Comparison of ENCODE assay signal across 15 cellular contexts in the genomic region with DNA sequence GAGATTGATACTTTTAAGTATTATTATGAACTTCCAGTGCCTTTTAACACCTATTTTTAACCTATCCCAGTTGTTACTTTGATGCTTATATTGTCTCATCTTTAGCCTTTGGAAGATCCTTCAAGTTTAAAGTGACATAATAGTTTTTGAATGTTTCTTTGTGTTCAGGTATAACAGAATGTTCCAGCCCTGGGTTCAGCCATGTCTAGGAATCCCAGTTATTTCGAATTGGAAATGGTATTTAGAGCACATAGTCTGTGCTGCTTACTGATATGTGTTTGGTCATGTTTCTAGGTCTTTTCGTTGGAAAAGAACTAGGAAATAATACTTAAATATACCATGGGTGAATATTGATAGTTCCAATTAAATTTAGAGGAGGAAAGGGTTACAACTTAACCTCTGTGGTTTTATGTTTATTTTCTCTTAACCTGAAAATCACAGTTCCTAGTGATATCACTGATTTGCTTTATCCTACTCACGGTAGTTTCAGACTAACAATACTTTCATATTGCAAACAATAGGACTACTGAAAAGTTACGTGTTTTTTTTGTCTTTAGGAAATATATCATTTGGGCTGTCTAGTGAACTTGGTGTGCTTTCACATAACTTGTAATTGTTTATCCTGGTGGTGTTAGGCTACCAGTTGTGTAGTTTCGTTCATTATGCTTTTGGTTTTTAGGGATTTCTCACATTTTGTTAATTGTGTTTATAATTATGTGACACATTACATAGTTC.
"Had no signal": no experiment of that assay in that cellular context is flagged by ENCODE, and none has a peak within 500 bp of the region (broad histone marks: within the 10 kb centered on the region; RNA-seq: fewer than 3 reads in every experiment).

No MANE protein-coding gene starts in this region.

- H3K27ac ChIP-seq: psoas muscle, sigmoid colon, upper lobe of right lung, VCaP had no signal

- H3K36me3 Mint-ChIP-seq: natural killer cell had no signal

- H3K27me3 Mint-ChIP-seq: activated naive CD8-positive, alpha-beta T cell treated with anti-CD3 and anti-CD28 coated beads for 36 hours had no signal

- H3K36me3 ChIP-seq: sigmoid colon, upper lobe of right lung had no signal

- H3K9me3 Mint-ChIP-seq: immature natural killer cell, natural killer cell had no signal

- H3K4me3 Mint-ChIP-seq: activated naive CD8-positive, alpha-beta T cell treated with anti-CD3 and anti-CD28 coated beads for 36 hours; natural killer cell had no signal

- DNase-seq: activated CD4-positive, alpha-beta T cell treated with anti-CD3 and anti-CD28 coated beads for 4 hours; activated effector memory CD4-positive, alpha-beta T cell treated with anti-CD3 and anti-CD28 coated beads, Interleukin-2, amount 50 U/mL, for 16 hours; activated naive CD8-positive, alpha-beta T cell treated with anti-CD3 and anti-CD28 coated beads for 36 hours; aorta; glutamatergic neuron; immature natural killer cell; natural killer cell; psoas muscle; sigmoid colon; stimulated activated CD4-positive, alpha-beta T cell treated with anti-CD3 and anti-CD28 coated beads, Interleukin-12 subunit alpha, Interleukin-12 subunit beta, amount 100 ng/mL, for 4 hours; stimulated activated naive CD8-positive, alpha-beta T cell treated with anti-CD3 and anti-CD28 coated beads, Interleukin-15, Interleukin-2, amounts not matched to agents 100 U/mL and 50 U/mL, for 24 hours; T1000; upper lobe of right lung had no signal

- ATAC-seq: esophagus mucosa; natural killer cell; psoas muscle; stimulated activated naive CD8-positive, alpha-beta T cell treated with anti-CD3 and anti-CD28 coated beads, Interleukin-15, Interleukin-2, amounts not matched to agents 100 U/mL and 50 U/mL, for 24 hours; upper lobe of right lung had no signal

- H3K4me3 ChIP-seq: psoas muscle, sigmoid colon, upper lobe of right lung had no signal

- H3K27ac Mint-ChIP-seq: activated naive CD8-positive, alpha-beta T cell treated with anti-CD3 and anti-CD28 coated beads for 36 hours had no signal

- H3K9me3 ChIP-seq: psoas muscle, sigmoid colon, upper lobe of right lung had no signal

- H3K27me3 ChIP-seq: sigmoid colon, upper lobe of right lung had no signal
